ENCODE assay signal across 12 cellular contexts in the genomic region with DNA sequence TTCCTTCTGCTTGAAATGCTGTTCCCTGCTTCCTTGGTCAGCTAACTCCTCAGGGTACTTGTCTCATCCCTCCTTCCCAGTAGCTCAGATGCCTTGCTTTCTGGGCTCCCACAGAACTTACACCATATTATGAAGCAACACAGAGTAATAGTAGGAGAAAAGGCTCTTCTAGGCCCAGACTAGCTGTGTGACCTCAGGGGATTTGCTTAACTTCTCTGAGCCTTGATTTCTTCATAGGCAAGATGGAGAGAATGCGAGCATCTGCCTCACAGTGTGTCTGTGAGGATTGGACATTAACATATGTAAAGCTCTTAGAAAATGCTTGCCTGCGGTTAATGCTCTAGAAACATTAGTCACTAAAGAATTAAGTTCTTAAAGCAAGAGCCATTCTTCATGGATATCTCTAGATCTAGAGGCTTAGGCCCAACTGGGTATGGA. TPM values are rescaled to one million over a fixed set of nuclear protein-coding genes. Genes with fewer than 3 reads are reported as not detected.
DNase-seq lines count a peak whose midpoint lies in the region; ATAC-seq and TF ChIP-seq lines count a peak whose summit lies in the region.
"Had no signal": no experiment of that assay in that cellular context is flagged by ENCODE, and none has a peak within 500 bp of the region (broad histone marks: within the 10 kb centered on the region; RNA-seq: fewer than 3 reads in every experiment).

No MANE protein-coding gene starts in this region.

- DNase-seq in right atrium auricular region (ENCODE audit: low spot score), result no peak
- DNase-seq in Right ventricle myocardium inferior (ENCODE audit: missing footprints), result no peak
- DNase-seq in caudate nucleus (lab: John Stamatoyannopoulos, UW), result no peak
- no peak for DNase-seq in naive thymus-derived CD4-positive, alpha-beta T cell
- DNase-seq in uterus, result no peak
- no peak for DNase-seq in erythroblast (lab: John Stamatoyannopoulos, UW)
- DNase-seq in cerebellar nuclear complex (lab: John Stamatoyannopoulos, UW), result no peak
- no peak for DNase-seq in iPS-NIHi11 (ENCODE audit: low spot score)
- DNase-seq: activated CD4-positive, CD25-positive, alpha-beta regulatory T cell treated with anti-CD3 and anti-CD28 coated beads, Interleukin-2, amount 50 U/mL, for 72 hours; foreskin fibroblast; immature natural killer cell had no signal

- H3K27ac ChIP-seq in right atrium auricular region, result peak overlapping the region; percentile 31 to 53
- H3K27ac ChIP-seq in caudate nucleus (ENCODE audit: low read depth, low read length), result peak overlapping the region; percentile 1
- no peak overlapping the region for H3K27ac ChIP-seq in naive thymus-derived CD4-positive, alpha-beta T cell (ENCODE audit: low read depth, low read length)
- H3K27ac ChIP-seq in uterus, result peak overlapping the region; percentile 7 to 32

- H3K4me3 ChIP-seq in right atrium auricular region (peak overlapping the region in 1 of 2 donors; percentile 6), uterus (no peak overlapping the region)
- no peak overlapping the region for H3K4me3 ChIP-seq in naive thymus-derived CD4-positive, alpha-beta T cell (ENCODE audit: low read length)

- H3K9me3 ChIP-seq in right atrium auricular region, result no peaks in the 10 kb centered on the region
- H3K9me3 ChIP-seq in naive thymus-derived CD4-positive, alpha-beta T cell (ENCODE audit: control insufficient read depth in 2 of 3, low read length in 3 of 3), result no peaks in the 10 kb centered on the region
- H3K9me3 ChIP-seq in uterus, result no peaks in the 10 kb centered on the region

- intact Hi-C loops in Right ventricle myocardium inferior (cut with DNase I), result loop anchor here (2.0 kb wide), 1 partner anchor 102 kb away; no protein-coding TSS in a partner anchor
- intact Hi-C loops in naive thymus-derived CD4-positive, alpha-beta T cell (cut with micrococcal nuclease), result loop anchor here in 1 of 2 donors (10.0 kb wide), 1 partner anchor 268 kb away; no protein-coding TSS in a partner anchor
- intact Hi-C loops in uterus (cut with DNase I; ENCODE audit: low total_unique reads), result no loop called here

- no peaks in the 10 kb centered on the region for H3K36me3 Mint-ChIP-seq in naive thymus-derived CD4-positive, alpha-beta T cell
- H3K36me3 Mint-ChIP-seq: immature natural killer cell had no signal

- peaks cover 9 to 38% (median 15%) of the 10 kb centered on the region in 7 donors for H3K4me1 Mint-ChIP-seq in naive thymus-derived CD4-positive, alpha-beta T cell

- TF ChIP-seq POLR2A in uterus (IDR thresholded peaks at IDR 0.05), result no peak
- no peak for TF ChIP-seq POLR2A in erythroblast (IDR thresholded peaks at IDR 0.05; ENCODE audit: low read length)

- CTCF ChIA-PET in naive thymus-derived CD4-positive, alpha-beta T cell (lab: Charles Lee), result interaction anchor here (1.0 to 1.4 kb wide), 5 partner anchors 24 to 96 kb away, joined by 3 to 6 read pairs (median 5); no protein-coding TSS in a partner anchor

- H3K27ac Mint-ChIP-seq in naive thymus-derived CD4-positive, alpha-beta T cell, result peak overlapping the region in 3 of 9 donors; percentile 13 to 75 (median 36)

- TF ChIP-seq CTCF in right atrium auricular region (IDR thresholded peaks at IDR 0.05) (no peak), uterus (IDR thresholded peaks at IDR 0.05) (no peak)

- H3K4me1 ChIP-seq in right atrium auricular region (peaks cover 0 to 26% of the 10 kb centered on the region in 2 donors), uterus (no peaks in the 10 kb centered on the region)
- peaks cover 0 to 13% of the 10 kb centered on the region in 2 donors for H3K4me1 ChIP-seq in naive thymus-derived CD4-positive, alpha-beta T cell (ENCODE audit: control insufficient read depth in 2 of 2, insufficient read depth in 2 of 2, low read length in 2 of 2)

- H3K36me3 ChIP-seq in right atrium auricular region, result no peaks in the 10 kb centered on the region
- H3K36me3 ChIP-seq in naive thymus-derived CD4-positive, alpha-beta T cell (ENCODE audit: control insufficient read depth in 2 of 3, insufficient read depth in 3 of 3, low read length in 3 of 3), result no peaks in the 10 kb centered on the region
- H3K36me3 ChIP-seq in uterus, result no peaks in the 10 kb centered on the region

- H3K27me3 ChIP-seq in right atrium auricular region (no peaks in the 10 kb centered on the region), uterus (no peaks in the 10 kb centered on the region)
- no peaks in the 10 kb centered on the region for H3K27me3 ChIP-seq in naive thymus-derived CD4-positive, alpha-beta T cell (ENCODE audit: control insufficient read depth in 2 of 2, insufficient read depth in 2 of 2, low read length in 2 of 2)

- peaks cover 0 to 4% (median 0%) of the 10 kb centered on the region in 5 donors for H3K27me3 Mint-ChIP-seq in naive thymus-derived CD4-positive, alpha-beta T cell

- POLR2A ChIA-PET in naive thymus-derived CD4-positive, alpha-beta T cell (lab: Charles Lee), result interaction anchor here (0.6 to 3.0 kb wide), 9 partner anchors 11 to 257 kb away, joined by 3 to 18 read pairs (median 5); a partner anchor contains a TSS

- no peak for ATAC-seq in Right ventricle myocardium inferior
- ATAC-seq in naive thymus-derived CD4-positive, alpha-beta T cell, result no peak

- no peaks in the 10 kb centered on the region for H3K9me3 Mint-ChIP-seq in naive thymus-derived CD4-positive, alpha-beta T cell
- H3K9me3 Mint-ChIP-seq: immature natural killer cell, nephron had no signal

- peak overlapping the region in 6 of 10 donors; percentile 16 to 83 (median 74) for H3K4me3 Mint-ChIP-seq in naive thymus-derived CD4-positive, alpha-beta T cell

RNA-seq across cellular contexts. Expression of a gene that starts 22.3 kb away (rescaled TPM):
- total RNA-seq in right atrium auricular region (100 to 1,000 TPM in 1 of 2 donors, 10 to 100 TPM in 1; 77.5 to 153 TPM), Right ventricle myocardium inferior (116 TPM), uterus (100 to 1,000 TPM in 3 of 4 donors, 10 to 100 TPM in 1; 77.6 to 551 (median 190) TPM)
- total RNA-seq in naive thymus-derived CD4-positive, alpha-beta T cell, result 100 to 1,000 TPM in 1 of 5 experiments, 10 to 100 TPM in 4; 10.0 to 224 (median 60.1) TPM
- 100 to 1,000 TPM in 1 of 2 donors, 10 to 100 TPM in 1; 91.1 to 180 TPM for polyA plus RNA-seq in naive thymus-derived CD4-positive, alpha-beta T cell

RNA-seq across cellular contexts. Expression of a gene that starts 36.0 kb away (rescaled TPM):
- total RNA-seq in right atrium auricular region (1 to 10 TPM; 2.4 to 5.0 TPM), Right ventricle myocardium inferior (3.8 TPM), uterus (1 to 10 TPM in 3 of 4 donors, under 1 TPM in 1; 0.59 to 9.5 (median 3.8) TPM)
- 10 to 100 TPM in 1 of 5 experiments, 1 to 10 TPM in 4; 1.1 to 17.9 (median 1.6) TPM for total RNA-seq in naive thymus-derived CD4-positive, alpha-beta T cell
- not detected for polyA plus RNA-seq in naive thymus-derived CD4-positive, alpha-beta T cell
